Comparison of ENCODE assay signal across 8 cellular contexts in genomic region chr1:92833840-92834239, GRCh38. TPM values are rescaled to one million over a fixed set of nuclear protein-coding genes. Genes with fewer than 3 reads are reported as not detected.
DNase-seq lines count a peak whose midpoint lies in the region; ATAC-seq and TF ChIP-seq lines count a peak whose summit lies in the region.

No MANE protein-coding gene starts in this region.

- intact Hi-C loops in activated naive CD4-positive, alpha-beta T cell treated with anti-CD3 and anti-CD28 coated beads for 36 hours (cut with micrococcal nuclease): loop anchor here (2.0 to 10.0 kb wide), 8 partner anchors 87 to 1329 kb away; partner anchors contain the start of genes CDC7 and GFI1

- H3K4me1 ChIP-seq in thoracic aorta (ENCODE audit: control insufficient read depth in 1 of 2, low read depth in 2 of 2): peaks cover 9 to 65% of the 10 kb centered on the region in 2 donors

- no peak for ATAC-seq in thoracic aorta (ENCODE audit: insufficient number of reproducible peaks, low FRiP score, low read depth)
- ATAC-seq in HG03460 (IDR thresholded peaks at IDR 0.05; ENCODE audit: unreplicated experiment): no peak

- H3K9me3 Mint-ChIP-seq in activated T-cell treated with anti-CD3 and anti-CD28 coated beads, Interleukin-2, amount 50 U/mL, for 24 hours: no peaks in the 10 kb centered on the region
- no peaks in the 10 kb centered on the region for H3K9me3 Mint-ChIP-seq in activated naive CD4-positive, alpha-beta T cell treated with anti-CD3 and anti-CD28 coated beads for 36 hours
- no peaks in the 10 kb centered on the region for H3K9me3 Mint-ChIP-seq in immature natural killer cell

- H3K9me3 ChIP-seq in thoracic aorta: no peaks in the 10 kb centered on the region

- no peak for TF ChIP-seq CTCF in thoracic aorta (IDR thresholded peaks at IDR 0.05)

- H3K4me3 Mint-ChIP-seq in activated T-cell treated with anti-CD3 and anti-CD28 coated beads, Interleukin-2, amount 50 U/mL, for 24 hours: peak overlapping the region; percentile 97
- peak overlapping the region; percentile 98 for H3K4me3 Mint-ChIP-seq in activated naive CD4-positive, alpha-beta T cell treated with anti-CD3 and anti-CD28 coated beads for 36 hours
- H3K4me3 Mint-ChIP-seq in immature natural killer cell: peak overlapping the region; percentile 93 to 98 (median 98)

- no peaks in the 10 kb centered on the region for H3K27me3 ChIP-seq in thoracic aorta (replicated peaks; ENCODE audit: insufficient read depth)

- peaks cover 59% of the 10 kb centered on the region for H3K4me1 Mint-ChIP-seq in activated T-cell treated with anti-CD3 and anti-CD28 coated beads, Interleukin-2, amount 50 U/mL, for 24 hours (ENCODE audit: low read depth)
- H3K4me1 Mint-ChIP-seq in activated naive CD4-positive, alpha-beta T cell treated with anti-CD3 and anti-CD28 coated beads for 36 hours (ENCODE audit: low read depth): peaks cover 56% of the 10 kb centered on the region
- H3K4me1 Mint-ChIP-seq in immature natural killer cell: peaks cover 65 to 76% of the 10 kb centered on the region in 2 donors

- DNase-seq in activated T-cell treated with anti-CD3 and anti-CD28 coated beads, Interleukin-2, amount 50 U/mL, for 24 hours: no peak
- no peak for DNase-seq in activated T-cell treated with anti-CD3 and anti-CD28 coated beads for 4 hours
- DNase-seq in activated naive CD4-positive, alpha-beta T cell treated with anti-CD3 and anti-CD28 coated beads for 36 hours: peak; percentile 26
- DNase-seq in immature natural killer cell: no peak
- no peak for DNase-seq in thoracic aorta (ENCODE audit: low spot score)
- no peak for DNase-seq in NCI-H1694 (lab: John Stamatoyannopoulos, UW)
- no peak for DNase-seq in NCI-H2227 (lab: John Stamatoyannopoulos, UW; ENCODE audit: unreplicated experiment)

- peak overlapping the region; percentile 100 for H3K27ac Mint-ChIP-seq in activated T-cell treated with anti-CD3 and anti-CD28 coated beads, Interleukin-2, amount 50 U/mL, for 24 hours
- peak overlapping the region; percentile 99 for H3K27ac Mint-ChIP-seq in activated naive CD4-positive, alpha-beta T cell treated with anti-CD3 and anti-CD28 coated beads for 36 hours
- H3K27ac Mint-ChIP-seq in immature natural killer cell: peak overlapping the region; percentile 93 to 99 (median 99)

- CTCF ChIA-PET in activated naive CD4-positive, alpha-beta T cell treated with anti-CD3 and anti-CD28 coated beads for 36 hours (lab: Charles Lee): no interaction called here

- H3K36me3 ChIP-seq in thoracic aorta: peaks cover 4% of the 10 kb centered on the region

- no peaks in the 10 kb centered on the region for H3K27me3 Mint-ChIP-seq in activated T-cell treated with anti-CD3 and anti-CD28 coated beads, Interleukin-2, amount 50 U/mL, for 24 hours
- no peaks in the 10 kb centered on the region for H3K27me3 Mint-ChIP-seq in activated naive CD4-positive, alpha-beta T cell treated with anti-CD3 and anti-CD28 coated beads for 36 hours (ENCODE audit: low read depth)
- peaks cover 10 to 15% (median 15%) of the 10 kb centered on the region in 3 donors for H3K27me3 Mint-ChIP-seq in immature natural killer cell (ENCODE audit: low read depth in 3 of 3)

- H3K36me3 Mint-ChIP-seq in activated T-cell treated with anti-CD3 and anti-CD28 coated beads, Interleukin-2, amount 50 U/mL, for 24 hours (ENCODE audit: low read depth): peaks cover 71% of the 10 kb centered on the region
- H3K36me3 Mint-ChIP-seq in activated naive CD4-positive, alpha-beta T cell treated with anti-CD3 and anti-CD28 coated beads for 36 hours (ENCODE audit: low read depth): peaks cover 70% of the 10 kb centered on the region
- peaks cover 14 to 39% (median 19%) of the 10 kb centered on the region in 3 donors for H3K36me3 Mint-ChIP-seq in immature natural killer cell

- H3K27ac ChIP-seq in thoracic aorta: peak overlapping the region in 1 of 2 donors; percentile 90

- peak overlapping the region; percentile 97 for H3K4me3 ChIP-seq in thoracic aorta

RNA-seq across cellular contexts. Expression of gene RPL5, which starts 2.0 kb away (rescaled TPM):
- total RNA-seq in activated naive CD4-positive, alpha-beta T cell treated with anti-CD3 and anti-CD28 coated beads for 36 hours: 1,000 to 10,000 TPM; 1,793 to 1,819 TPM
- 1,000 to 10,000 TPM; 1,077 to 1,697 (median 1,102) TPM for polyA plus RNA-seq in immature natural killer cell
- total RNA-seq in thoracic aorta: 100 to 1,000 TPM; 792 to 927 TPM

RNA-seq across cellular contexts. Expression of gene EVI5, which starts 48.9 kb away (rescaled TPM):
- 10 to 100 TPM; 13.8 to 14.0 TPM for total RNA-seq in activated naive CD4-positive, alpha-beta T cell treated with anti-CD3 and anti-CD28 coated beads for 36 hours
- 1 to 10 TPM in 2 of 3 donors, under 1 TPM in 1; 0.39 to 2.2 (median 1.7) TPM for polyA plus RNA-seq in immature natural killer cell
- total RNA-seq in thoracic aorta: 10 to 100 TPM; 45.9 to 48.6 TPM
